In the genomic region with DNA sequence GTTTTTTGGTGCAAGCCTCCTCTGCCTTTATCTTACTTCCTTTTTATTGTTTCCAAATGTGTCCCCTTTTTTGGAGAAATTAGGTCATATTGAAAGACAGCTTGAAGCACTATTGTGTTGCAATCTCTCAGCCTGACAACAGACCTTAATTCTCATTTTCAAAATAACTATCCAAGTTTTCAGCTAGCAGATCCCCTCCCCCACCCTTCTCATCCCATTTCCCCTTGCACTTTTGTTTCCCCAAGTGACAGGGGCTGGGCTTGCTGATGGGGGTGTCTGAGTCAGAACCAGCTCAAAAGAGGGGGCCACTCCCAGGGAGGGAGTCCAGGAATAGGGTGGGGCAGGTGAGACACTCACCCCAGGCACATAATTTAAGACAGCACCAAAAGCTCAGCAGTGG, we compare ENCODE assay signal across 13 cellular contexts.
A peak's percentile ranks its signal among the peaks of the same experiment; 100 is the strongest.
DNase-seq lines count a peak whose midpoint lies in the region; TF ChIP-seq lines count a peak whose summit lies in the region.
"Had no signal": no experiment of that assay in that cellular context is flagged by ENCODE, and none has a peak within 500 bp of the region (broad histone marks: within the 10 kb centered on the region; RNA-seq: fewer than 3 reads in every experiment).

No MANE protein-coding gene starts in this region.

- no peak for DNase-seq in activated naive CD8-positive, alpha-beta T cell treated with anti-CD3 and anti-CD28 coated beads for 36 hours
- peak; percentile 88 for DNase-seq in SKM-1 treated with dmso at 0.1 percent for 144 hours (lab: John Stamatoyannopoulos, UW; ENCODE audit: unreplicated experiment)
- DNase-seq in fibroblast of villous mesenchyme (ENCODE audit: low read depth), result peak; percentile 40
- no peak for DNase-seq in transverse colon
- no peak for DNase-seq in NCI-H187 (lab: John Stamatoyannopoulos, UW)
- no peak for DNase-seq in DMS79 treated with DMSO at 0.1 percent for 48 hours (lab: John Stamatoyannopoulos, UW)
- DNase-seq in middle frontal gyrus (ENCODE audit: extremely low spot score, low spot score), result no peak
- DNase-seq: activated CD8-positive, alpha-beta memory T cell treated with anti-CD3 and anti-CD28 coated beads, Interleukin-2, amount 50 U/mL, for 4 hours; left cardiac atrium; NCI-H187 treated with DMSO at 0.1 percent for 48 hours; T-helper 9 cell had no signal

- H3K36me3 Mint-ChIP-seq in activated naive CD8-positive, alpha-beta T cell, result peaks cover 13% of the 10 kb centered on the region
- peaks cover 30% of the 10 kb centered on the region for H3K36me3 Mint-ChIP-seq in activated naive CD8-positive, alpha-beta T cell treated with anti-CD3 and anti-CD28 coated beads for 36 hours

- peak overlapping the region; percentile 57 for H3K4me3 Mint-ChIP-seq in activated naive CD8-positive, alpha-beta T cell
- H3K4me3 Mint-ChIP-seq in activated naive CD8-positive, alpha-beta T cell treated with anti-CD3 and anti-CD28 coated beads for 36 hours, result no peak overlapping the region

- no peaks in the 10 kb centered on the region for H3K9me3 ChIP-seq in transverse colon

- H3K27ac ChIP-seq in transverse colon, result peak overlapping the region in 3 of 4 donors; percentile 28 to 57 (median 32)
- H3K27ac ChIP-seq: cardiac muscle cell had no signal

- TF ChIP-seq CTCF in fibroblast of villous mesenchyme (IDR thresholded peaks at IDR 0.05; ENCODE audit: insufficient read depth, low read depth, low read length), result no peak
- no peak for TF ChIP-seq CTCF in transverse colon (IDR thresholded peaks at IDR 0.05)

- H3K27me3 Mint-ChIP-seq in activated naive CD8-positive, alpha-beta T cell, result no peaks in the 10 kb centered on the region
- no peaks in the 10 kb centered on the region for H3K27me3 Mint-ChIP-seq in activated naive CD8-positive, alpha-beta T cell treated with anti-CD3 and anti-CD28 coated beads for 36 hours

- H3K36me3 ChIP-seq in transverse colon, result no peaks in the 10 kb centered on the region
- H3K36me3 ChIP-seq: cardiac muscle cell had no signal

- TF ChIP-seq EP300 in transverse colon (IDR thresholded peaks at IDR 0.05; ENCODE audit: low read depth), result no peak

- H3K9me3 Mint-ChIP-seq in activated naive CD8-positive, alpha-beta T cell (ENCODE audit: low read depth), result no peaks in the 10 kb centered on the region
- no peaks in the 10 kb centered on the region for H3K9me3 Mint-ChIP-seq in activated naive CD8-positive, alpha-beta T cell treated with anti-CD3 and anti-CD28 coated beads for 36 hours

- H3K4me1 ChIP-seq in transverse colon, result peaks cover 3 to 30% (median 12%) of the 10 kb centered on the region in 4 donors

- in situ Hi-C loops in transverse colon (cut with MboI; ENCODE audit: low pct_ligation_motif_present in 1 of 4, low pct_unique_long_range_greater_than_20kb in 1 of 4, low sequenced_read_pairs in 3 of 4), result no loop called here

- no peaks in the 10 kb centered on the region for H3K27me3 ChIP-seq in transverse colon
- H3K27me3 ChIP-seq: cardiac muscle cell had no signal

- H3K4me3 ChIP-seq in fibroblast of villous mesenchyme (ENCODE audit: low read depth, low read length) (no peak overlapping the region), transverse colon (no peak overlapping the region)
- H3K4me3 ChIP-seq: cardiac muscle cell had no signal

- H3K4me1 Mint-ChIP-seq in activated naive CD8-positive, alpha-beta T cell (ENCODE audit: low read depth), result peaks cover 51% of the 10 kb centered on the region
- peaks cover 29% of the 10 kb centered on the region for H3K4me1 Mint-ChIP-seq in activated naive CD8-positive, alpha-beta T cell treated with anti-CD3 and anti-CD28 coated beads for 36 hours

- H3K27ac Mint-ChIP-seq in activated naive CD8-positive, alpha-beta T cell, result no peak overlapping the region
- H3K27ac Mint-ChIP-seq in activated naive CD8-positive, alpha-beta T cell treated with anti-CD3 and anti-CD28 coated beads for 36 hours, result no peak overlapping the region

- intact Hi-C loops in transverse colon (cut with DNase I; ENCODE audit: low total_unique reads), result no loop called here

- TF ChIP-seq POLR2A in transverse colon (IDR thresholded peaks at IDR 0.05), result no peak

Comparison
In these comparisons a context has a peak if more than half of its experiments do, and no peak if none do; other contexts are left out.
1. DNase-seq: peak in SKM-1 treated with dmso at 0.1 percent for 144 hours (single experiment) and fibroblast of villous mesenchyme (single experiment); none in activated naive CD8-positive, alpha-beta T cell treated with anti-CD3 and anti-CD28 coated beads for 36 hours (single experiment), transverse colon (single experiment), NCI-H187 (0 of 2), DMS79 treated with DMSO at 0.1 percent for 48 hours (single experiment) and middle frontal gyrus (single experiment).